ENCODE assay signal across 20 cellular contexts in the genomic region with DNA sequence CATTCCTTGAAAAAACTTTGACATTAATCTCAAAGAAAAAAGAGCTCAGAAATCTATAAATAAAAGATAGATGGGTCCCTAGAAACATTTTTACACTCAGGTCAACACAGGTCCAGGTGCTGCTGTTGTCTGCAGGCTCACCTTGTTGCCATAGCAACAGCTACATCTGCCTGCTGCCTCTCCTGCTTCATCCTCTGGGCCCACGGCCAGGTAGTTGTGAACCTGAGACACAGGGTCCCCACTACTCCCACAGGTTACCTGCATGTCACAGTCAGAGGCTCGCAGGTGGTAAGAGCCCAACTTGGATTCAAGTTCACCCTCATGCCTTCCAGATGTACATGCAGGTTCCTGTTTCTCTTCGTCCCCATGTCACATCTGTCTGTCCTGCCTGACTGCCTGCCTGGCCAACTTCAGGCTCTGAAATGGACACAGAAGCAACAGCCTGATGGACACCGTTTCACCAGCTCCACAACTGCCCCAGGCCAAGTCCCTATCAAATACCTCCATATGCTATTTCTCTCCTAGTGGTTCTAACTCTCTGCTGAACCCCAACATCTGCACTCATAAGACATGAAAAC.
"Had no signal": no experiment of that assay in that cellular context is flagged by ENCODE, and none has a peak within 500 bp of the region (broad histone marks: within the 10 kb centered on the region; RNA-seq: fewer than 3 reads in every experiment).

No MANE protein-coding gene starts in this region.

- H2AFZ ChIP-seq: neural progenitor cell had no signal

- H3K4me3 Mint-ChIP-seq: activated T-cell treated with anti-CD3 and anti-CD28 coated beads, Interleukin-2, amount 50 U/mL, for 72 hours; naive thymus-derived CD4-positive, alpha-beta T cell; neural progenitor cell had no signal

- H3K36me3 Mint-ChIP-seq: naive thymus-derived CD4-positive, alpha-beta T cell; neural progenitor cell had no signal

- H3K27ac Mint-ChIP-seq: activated T-cell treated with anti-CD3 and anti-CD28 coated beads, Interleukin-2, amount 50 U/mL, for 72 hours; naive thymus-derived CD4-positive, alpha-beta T cell; neural progenitor cell; progenitor cell of endocrine pancreas had no signal

- H3K36me3 ChIP-seq: esophagus muscularis mucosa, gastroesophageal sphincter, heart left ventricle, neural progenitor cell, tibial nerve had no signal

- H3K4me1 ChIP-seq: esophagus muscularis mucosa, gastroesophageal sphincter, heart left ventricle, neural progenitor cell, tibial nerve had no signal

- H3K4me2 ChIP-seq: neural progenitor cell had no signal

- ATAC-seq: activated T-cell treated with anti-CD3 and anti-CD28 coated beads, Interleukin-2, amount 50 U/mL, for 72 hours; gastroesophageal sphincter; heart left ventricle; left ventricle myocardium superior; naive thymus-derived CD4-positive, alpha-beta T cell; stimulated activated naive CD8-positive, alpha-beta T cell treated with anti-CD3 and anti-CD28 coated beads, Interleukin-15, Interleukin-2, amounts not matched to agents 100 U/mL and 50 U/mL, for 24 hours had no signal

- H3K27ac ChIP-seq: esophagus muscularis mucosa, gastroesophageal sphincter, heart left ventricle, neural progenitor cell, tibial nerve, VCaP had no signal

- H3K9ac ChIP-seq: neural progenitor cell had no signal

- H3K4me3 ChIP-seq: esophagus muscularis mucosa, gastroesophageal sphincter, heart left ventricle, neural progenitor cell, tibial nerve had no signal

- H3K27me3 ChIP-seq: gastroesophageal sphincter, heart left ventricle, neural progenitor cell, tibial nerve had no signal

- H3K4me1 Mint-ChIP-seq: naive thymus-derived CD4-positive, alpha-beta T cell; neural progenitor cell had no signal

- FAIRE-seq: endothelial cell of umbilical vein, urothelium cell line had no signal

- DNase-seq: activated CD4-positive, alpha-beta T cell treated with anti-CD3 and anti-CD28 coated beads for 1 hour; activated CD4-positive, alpha-beta T cell treated with anti-CD3 and anti-CD28 coated beads, Interleukin-2, amount 50 U/mL, for 4 hours; activated effector memory CD4-positive, alpha-beta T cell treated with anti-CD3 and anti-CD28 coated beads, Interleukin-2, amount 50 U/mL, for 16 hours; activated naive CD4-positive, alpha-beta T cell treated with anti-CD3 and anti-CD28 coated beads, Interleukin-2, amount 50 U/mL, for 16 hours; activated T-cell treated with anti-CD3 and anti-CD28 coated beads, Interleukin-2, amount 50 U/mL, for 72 hours; aorta; effector CD8-positive, alpha-beta T cell; heart left ventricle; left ventricle myocardium superior; mesenchymal stem cell; naive thymus-derived CD4-positive, alpha-beta T cell; stimulated activated naive CD8-positive, alpha-beta T cell treated with anti-CD3 and anti-CD28 coated beads, Interleukin-15, Interleukin-2, amounts not matched to agents 100 U/mL and 50 U/mL, for 24 hours had no signal
